23 cellular contexts compared by ENCODE assay signal in genomic region chr1:242811092-242811840, GRCh38.
DNase-seq lines count a peak whose midpoint lies in the region; TF ChIP-seq lines count a peak whose summit lies in the region.
"Had no signal": no experiment of that assay in that cellular context is flagged by ENCODE, and none has a peak within 500 bp of the region (broad histone marks: within the 10 kb centered on the region; RNA-seq: fewer than 3 reads in every experiment).

No MANE protein-coding gene starts in this region.

- H3K36me3 ChIP-seq in vagina, result no peaks in the 10 kb centered on the region
- H3K36me3 ChIP-seq: heart right ventricle, right lobe of liver, upper lobe of left lung had no signal

- DNase-seq in M059J (ENCODE audit: low read depth) (peak; percentile 49), T1000 (lab: John Stamatoyannopoulos, UW) (peak; percentile 68), epithelial cell of prostate (ENCODE audit: low read depth, low spot score) (peak; percentile 96), pons (ENCODE audit: low spot score) (no peak), vagina (ENCODE audit: extremely low spot score in 2 of 2) (no peak), NCI-H2081 (lab: John Stamatoyannopoulos, UW) (no peak), substantia nigra (lab: John Stamatoyannopoulos, UW) (no peak)
- DNase-seq: activated CD4-positive, alpha-beta T cell treated with anti-CD3 and anti-CD28 coated beads, Interleukin-2, amount 10 ng/mL, durations not matched to agents 24 days and 14 days; activated gamma-delta T cell; activated naive CD8-positive, alpha-beta T cell treated with anti-CD3 and anti-CD28 coated beads, Interleukin-2, amount 10 ng/mL, durations not matched to agents 7 days and 5 days; activated T-cell treated with anti-CD3 and anti-CD28 coated beads, Interleukin-2, amount 50 U/mL, for 24 hours; body of pancreas; DND-41; effector memory CD4-positive, alpha-beta T cell; foreskin melanocyte; heart right ventricle; left colon; NCI-H748 treated with DMSO at 0.1 percent for 48 hours; right lobe of liver; stimulated activated CD4-positive, alpha-beta T cell treated with anti-CD3 and anti-CD28 coated beads, Interleukin-12 subunit alpha, Interleukin-12 subunit beta, amount 100 ng/mL, for 4 hours; stimulated activated CD4-positive, alpha-beta T cell treated with anti-CD3 and anti-CD28 coated beads, Interleukin-4, amount 100 ng/mL, for 24 hours; upper lobe of left lung had no signal

- TF ChIP-seq CTCF in vagina (IDR thresholded peaks at IDR 0.05), result no peak

- no peaks in the 10 kb centered on the region for H3K27me3 ChIP-seq in vagina
- H3K27me3 ChIP-seq: body of pancreas, right lobe of liver, upper lobe of left lung had no signal

- no peaks in the 10 kb centered on the region for H3K4me1 ChIP-seq in vagina
- H3K4me1 ChIP-seq: body of pancreas, heart right ventricle, right lobe of liver, upper lobe of left lung had no signal

- no peak overlapping the region for H3K4me3 ChIP-seq in vagina
- H3K4me3 ChIP-seq: body of pancreas, heart right ventricle, right lobe of liver, upper lobe of left lung had no signal

- no peak for TF ChIP-seq POLR2A in vagina (IDR thresholded peaks at IDR 0.05)

- intact Hi-C loops in vagina (cut with DNase I), result no loop called here

- no peaks in the 10 kb centered on the region for H3K9me3 ChIP-seq in vagina
- H3K9me3 ChIP-seq: body of pancreas, heart right ventricle, right lobe of liver, upper lobe of left lung had no signal

- H3K27ac ChIP-seq in epithelial cell of prostate, result no peak overlapping the region
- H3K27ac ChIP-seq in vagina, result no peak overlapping the region
- H3K27ac ChIP-seq in substantia nigra (ENCODE audit: low read depth, low read length, poor library complexity, severe bottlenecking), result no peak overlapping the region
- H3K27ac ChIP-seq: body of pancreas, C4-2B, heart right ventricle, right lobe of liver, upper lobe of left lung had no signal

Comparison
In these comparisons a context has a peak if more than half of its experiments do, and no peak if none do; other contexts are left out.
1. DNase-seq: peak in M059J (single experiment), T1000 (single experiment) and epithelial cell of prostate (single experiment); none in pons (single experiment), vagina (0 of 2), NCI-H2081 (0 of 2) and substantia nigra (0 of 49).